Comparison of ENCODE assay signal across 9 cellular contexts in genomic region chrX:53072418-53073114, GRCh38. TPM values are rescaled to one million over a fixed set of nuclear protein-coding genes. Genes with fewer than 3 reads are reported as not detected.
DNase-seq lines count a peak whose midpoint lies in the region; ATAC-seq, FAIRE-seq and TF ChIP-seq lines count a peak whose summit lies in the region.
"Had no signal": no experiment of that assay in that cellular context is flagged by ENCODE, and none has a peak within 500 bp of the region (broad histone marks: within the 10 kb centered on the region; RNA-seq: fewer than 3 reads in every experiment).

No MANE protein-coding gene starts in this region.

- TF ChIP-seq POLR2A in GM12878 (IDR thresholded peaks at IDR 0.05; ENCODE audit: low read depth, low read length), result no peak

- no peak overlapping the region for H2BK15ac ChIP-seq in neuronal stem cell (ENCODE audit: low read length)

- no peak overlapping the region for H3K23ac ChIP-seq in neuronal stem cell (ENCODE audit: low read depth, low read length, poor library complexity)

- peaks cover 2% of the 10 kb centered on the region for H3K79me1 ChIP-seq in neuronal stem cell (ENCODE audit: low read depth, low read length)

- TF ChIP-seq EP300 in GM12878 (IDR thresholded peaks at IDR 0.05; ENCODE audit: borderline replicate concordance in 1 of 2, control insufficient read depth in 1 of 2, low read depth in 2 of 2, low read length in 2 of 2), result no peak

- no TSS peak for BruUV-seq in GM12878 (replicated peaks; lab: Mats Ljungman, UMichigan)

- no peak overlapping the region for H2BK12ac ChIP-seq in neuronal stem cell (ENCODE audit: low read length)

- FAIRE-seq in GM12878 (lab: Jason Lieb, UNC), result no peak

- TF ChIP-seq RAD21 in GM12878 (IDR thresholded peaks at IDR 0.05; ENCODE audit: insufficient read depth, low read depth, low read length), result no peak

- ATAC-seq in GM12878, result peak; percentile 51
- no peak for ATAC-seq in HG03342 (IDR thresholded peaks at IDR 0.05; ENCODE audit: unreplicated experiment)

- no peak overlapping the region for H3K18ac ChIP-seq in neuronal stem cell (ENCODE audit: low read length)

- CTCF ChIA-PET in GM12878 (lab: Yijun Ruan, JAX), result interaction anchor here (0.6 to 4.3 kb wide), 8 partner anchors 10 to 151 kb away, joined by 3 to 33 read pairs (median 4); partner anchors contain the start of genes KANTR and TSPYL2

- no peaks in the 10 kb centered on the region for H3K9me2 ChIP-seq in DOHH2 (replicated peaks; ENCODE audit: control insufficient read depth, low read length)

- no peak overlapping the region for H3K14ac ChIP-seq in neuronal stem cell (ENCODE audit: low read length)

- H3K27ac ChIP-seq in DOHH2 (ENCODE audit: low read depth, low read length) (peak overlapping the region; percentile 95), GM12878 (ENCODE audit: control insufficient read depth, insufficient read depth) (peak overlapping the region; percentile 69), neuronal stem cell (replicated peaks; ENCODE audit: low read length) (peak overlapping the region; percentile 17)
- H3K27ac ChIP-seq: epithelial cell of prostate had no signal

- no peak overlapping the region for H3K4ac ChIP-seq in neuronal stem cell (ENCODE audit: low read length)

- H4K91ac ChIP-seq in neuronal stem cell (ENCODE audit: low read depth, low read length, poor library complexity), result no peak overlapping the region

- no peak overlapping the region for H2BK5ac ChIP-seq in neuronal stem cell (ENCODE audit: low read length)

- H3K4me3 ChIP-seq in DOHH2 (ENCODE audit: low read length) (peak overlapping the region; percentile 75), GM12878 (peak overlapping the region; percentile 59; the same call in 1 of the 2 replicates), neuronal stem cell (ENCODE audit: low read length in 2 of 2) (no peak overlapping the region)
- H3K4me3 ChIP-seq in Jurkat, Clone E6-1 (ENCODE audit: low read length), result peak overlapping the region; percentile 61

- H2AFZ ChIP-seq in GM12878 (ENCODE audit: control insufficient read depth, low read depth, low read length) (peak overlapping the region; percentile 47), neuronal stem cell (ENCODE audit: low read length) (no peak overlapping the region)

- H3K4me2 ChIP-seq in DOHH2 (ENCODE audit: low read length) (peak overlapping the region; percentile 75), GM12878 (ENCODE audit: control insufficient read depth, insufficient read depth) (peak overlapping the region; percentile 64), neuronal stem cell (ENCODE audit: insufficient read depth, low read length, poor library complexity, severe bottlenecking) (no peak overlapping the region)

- H3K27me3 ChIP-seq in DOHH2 (ENCODE audit: control insufficient read depth, low read length) (no peaks in the 10 kb centered on the region), GM12878 (replicated peaks in 1 of 2; ENCODE audit: control insufficient read depth in 2 of 2, insufficient read depth in 2 of 2, low read length in 1 of 2) (no peaks in the 10 kb centered on the region), neuronal stem cell (ENCODE audit: control insufficient read depth in 3 of 3, insufficient read depth in 3 of 3, low read depth in 1 of 3, low read length in 3 of 3) (no peaks in the 10 kb centered on the region)

- H3K79me2 ChIP-seq in DOHH2 (ENCODE audit: control insufficient read depth, low read length), result no peaks in the 10 kb centered on the region
- H3K79me2 ChIP-seq in GM12878 (ENCODE audit: control insufficient read depth, insufficient read depth, low read length), result no peaks in the 10 kb centered on the region

- no peak overlapping the region for H2AK5ac ChIP-seq in neuronal stem cell (ENCODE audit: low read depth, low read length)

- SMC1A ChIA-PET in GM12878 (lab: Charles Lee; ENCODE audit: uncharacterized antibody, unreplicated experiment), result interaction anchor here (0.6 to 1.7 kb wide), 6 partner anchors 9 to 61 kb away, joined by 3 to 9 read pairs (median 4); partner anchors contain the start of gene TSPYL2

- no peaks in the 10 kb centered on the region for H3K9me3 ChIP-seq in DOHH2 (ENCODE audit: control insufficient read depth, insufficient read depth, low read length)
- H3K9me3 ChIP-seq in GM12878 (replicated peaks; ENCODE audit: control insufficient read depth, insufficient read depth, low read length), result no peaks in the 10 kb centered on the region
- no peaks in the 10 kb centered on the region for H3K9me3 ChIP-seq in neuronal stem cell (replicated peaks in 1 of 2; ENCODE audit: control insufficient read depth in 2 of 2, insufficient read depth in 1 of 2, low read depth in 1 of 2, low read length in 2 of 2)

- H3K9ac ChIP-seq in GM12878 (ENCODE audit: control insufficient read depth, insufficient read depth, low read length) (peak overlapping the region; percentile 53), neuronal stem cell (ENCODE audit: low read depth, low read length, poor library complexity) (no peak overlapping the region)

- H4K8ac ChIP-seq in neuronal stem cell (ENCODE audit: low read depth, low read length), result no peak overlapping the region

- TF ChIP-seq CTCF in DOHH2 (IDR thresholded peaks at IDR 0.05; ENCODE audit: low read depth, low read length, poor library complexity, severe bottlenecking), result no peak
- no peak for TF ChIP-seq CTCF in GM12878 (IDR thresholded peaks at IDR 0.05 in 2 of 3, conservative IDR thresholded peaks at IDR 0.05 in 1 of 3; ENCODE audit: control insufficient read depth in 2 of 3, extremely low read depth in 1 of 3, insufficient read depth in 1 of 3, low read depth in 3 of 3, low read length in 3 of 3)

- RAD21 ChIA-PET in GM12878 (lab: Charles Lee; ENCODE audit: unreplicated experiment), result interaction anchor here (0.7 to 1.9 kb wide), 4 partner anchors 17 to 656 kb away, joined by 3 to 6 read pairs (median 4); no protein-coding TSS in a partner anchor

- intact Hi-C loops in GM12878 (cut with micrococcal nuclease; ENCODE audit: unreplicated experiment), result no loop called here

- no peaks in the 10 kb centered on the region for H4K20me1 ChIP-seq in DOHH2 (ENCODE audit: control insufficient read depth, insufficient read depth, low read depth, low read length)
- H4K20me1 ChIP-seq in GM12878 (ENCODE audit: control insufficient read depth, insufficient read depth), result no peaks in the 10 kb centered on the region

- in situ Hi-C loops in GM12878 (cut with MboI), result no loop called here

- DNase-seq in Jurkat, Clone E6-1 (ENCODE audit: low read depth, low spot score), result no peak
- DNase-seq in GM12878 (ENCODE audit: low read depth, low spot score) (no peak), neuronal stem cell (ENCODE audit: low spot score) (no peak), retina (no peak), AG08395 (ENCODE audit: low spot score) (no peak), NCI-H526 treated with DMSO at 0.1 percent for 48 hours (lab: John Stamatoyannopoulos, UW) (no peak)

- H3F3A ChIP-seq in DOHH2 (ENCODE audit: control insufficient read depth, insufficient read depth), result peaks cover 16% of the 10 kb centered on the region

- H3K4me1 ChIP-seq in DOHH2 (ENCODE audit: control insufficient read depth, low read length), result peaks cover 25% of the 10 kb centered on the region
- no peaks in the 10 kb centered on the region for H3K4me1 ChIP-seq in GM12878 (ENCODE audit: control insufficient read depth, insufficient read depth, low read length)
- peaks cover 0 to 6% of the 10 kb centered on the region in 2 donors for H3K4me1 ChIP-seq in neuronal stem cell (ENCODE audit: control insufficient read depth in 2 of 2, insufficient read depth in 1 of 2, low read depth in 1 of 2, low read length in 2 of 2)

- POLR2A ChIA-PET in GM12878 (lab: Charles Lee), result interaction anchor here (0.7 to 1.5 kb wide), 3 partner anchors 10 to 153 kb away, joined by 3 to 9 read pairs (median 4); partner anchors contain the start of genes KDM5C and TSPYL2

- H3K36me3 ChIP-seq in DOHH2 (ENCODE audit: control insufficient read depth, low read length), result no peaks in the 10 kb centered on the region
- no peaks in the 10 kb centered on the region for H3K36me3 ChIP-seq in GM12878 (ENCODE audit: control insufficient read depth in 2 of 2, insufficient read depth in 2 of 2, low read length in 1 of 2)
- peaks cover 0 to 7% of the 10 kb centered on the region in 2 donors for H3K36me3 ChIP-seq in neuronal stem cell (replicated peaks in 1 of 2; ENCODE audit: control insufficient read depth in 2 of 2, insufficient read depth in 2 of 2, low read length in 2 of 2)

- H2BK120ac ChIP-seq in neuronal stem cell (ENCODE audit: low read depth, low read length), result no peak overlapping the region

- 15% methylated on average over 9 of the region's 9 CpGs for WGBS in GM12878 (ENCODE audit: insufficient coverage, insufficient replicate concordance, low lambda C conversion rate, missing lambda C conversion rate)
- WGBS in neuronal stem cell (ENCODE audit: extremely low coverage in 2 of 2, insufficient read length in 2 of 2, insufficient replicate concordance in 1 of 2), 2 donors, result no CpG with 5 or more reads among the region's 9 CpGs

RNA-seq across cellular contexts. Expression of gene TSPYL2, which starts 9.6 kb away (rescaled TPM):
- 34.7 TPM for polyA plus RNA-seq in Jurkat, Clone E6-1 (2012; ENCODE audit: insufficient read depth, insufficient read length)
- total RNA-seq in GM12878 (2013; cell fraction: nucleolus; rRNA removed), result 13.7 and 15.4 TPM in 2 replicates
- 12.8 and 13.4 TPM in 2 replicates for total RNA-seq in GM12878 (2014; rRNA removed)
- 12.3 and 12.9 TPM in 2 replicates for total RNA-seq in GM12878 (2014; rRNA removed; fragmentation: Illumina TruSeq; extraction: Trizol)
- total RNA-seq in GM12878 (2021), result 16.0 and 16.1 TPM in 2 replicates
- 27.1 TPM for polyA plus RNA-seq in GM12878 (2011; ENCODE audit: low read depth)
- polyA plus RNA-seq in GM12878 (2011; rRNA removed), result 19.9 and 20.1 TPM in 2 replicates
- polyA plus RNA-seq in GM12878 (2011; cell fraction: cytosol; rRNA removed), result 10.1 and 11.6 TPM in 2 replicates
- polyA plus RNA-seq in GM12878 (2011; cell fraction: nucleus; rRNA removed), result 53.1 and 62.8 TPM in 2 replicates
- 28.0 and 49.3 TPM in 2 replicates for polyA plus RNA-seq in GM12878 (2012)
- polyA plus RNA-seq in GM12878 (2014; fragmentation: Illumina TruSeq; extraction: Trizol), result 24.6 and 29.5 TPM in 2 replicates
- 1 to 10 TPM in 1 of 2 experiments, under 1 TPM in 1; 0.53 to 1.8 TPM for polyA plus RNA-seq in GM12878 (2014; fragmentation: Nextera tagmentation; extraction: Ambion mirVana)
- polyA plus RNA-seq in GM12878 (2014; rRNA removed), result 19.7 and 20.0 TPM in 2 replicates
- 10 to 100 TPM; 13.3 to 15.6 TPM for polyA plus RNA-seq in GM12878 (2016; fragmentation: Nextera tagmentation; extraction: Ambion mirVana)
- 4.1 and 11.3 TPM in 2 replicates for polyA minus RNA-seq in GM12878 (2011; rRNA and poly(A)+ RNA removed)
- 4.5 and 4.9 TPM in 2 replicates for polyA minus RNA-seq in GM12878 (2011; cell fraction: cytosol; rRNA and poly(A)+ RNA removed)
- 5.0 and 6.8 TPM in 2 replicates for polyA minus RNA-seq in GM12878 (2011; cell fraction: nucleus; rRNA and poly(A)+ RNA removed)
- polyA plus RNA-seq in neuronal stem cell (2013, experiment 1 of 2), result 22.9 TPM
- polyA plus RNA-seq in neuronal stem cell (2013, experiment 2 of 2), result 22.2 TPM

RNA-seq across cellular contexts. Expression of gene KANTR, which starts 21.4 kb away (rescaled TPM):
- 5.2 TPM for polyA plus RNA-seq in Jurkat, Clone E6-1 (2012; ENCODE audit: insufficient read depth, insufficient read length)
- 121 TPM in 2 replicates for total RNA-seq in GM12878 (2013; cell fraction: nucleolus; rRNA removed)
- total RNA-seq in GM12878 (2014; rRNA removed) (7.0 and 8.6 TPM in 2 replicates), GM12878 (2014; rRNA removed; fragmentation: Illumina TruSeq; extraction: Trizol) (8.5 and 9.8 TPM in 2 replicates), GM12878 (2021) (5.3 and 6.0 TPM in 2 replicates)
- 3.8 TPM for polyA plus RNA-seq in GM12878 (2011; ENCODE audit: low read depth)
- polyA plus RNA-seq in GM12878 (2011; rRNA removed) (14.8 and 21.1 TPM in 2 replicates), GM12878 (2014; fragmentation: Illumina TruSeq; extraction: Trizol) (6.0 and 7.5 TPM in 2 replicates), GM12878 (2014; fragmentation: Nextera tagmentation; extraction: Ambion mirVana) (1 to 10 TPM in 1 of 2 experiments, under 1 TPM in 1; 1.00 to 1.1 TPM), GM12878 (2014; rRNA removed) (5.1 and 5.4 TPM in 2 replicates), GM12878 (2016; fragmentation: Nextera tagmentation; extraction: Ambion mirVana) (1 to 10 TPM; 4.5 to 4.6 TPM)
- polyA plus RNA-seq in GM12878 (2011; cell fraction: cytosol; rRNA removed), result 4.2 and 4.8 TPM in 2 replicates
- 34.2 and 35.6 TPM in 2 replicates for polyA plus RNA-seq in GM12878 (2011; cell fraction: nucleus; rRNA removed)
- 5.6 and 6.2 TPM in 2 replicates for polyA plus RNA-seq in GM12878 (2012)
- 79.8 and 87.1 TPM in 2 replicates for polyA minus RNA-seq in GM12878 (2011; rRNA and poly(A)+ RNA removed)
- polyA minus RNA-seq in GM12878 (2011; cell fraction: cytosol; rRNA and poly(A)+ RNA removed), result 7.4 and 8.2 TPM in 2 replicates
- 39.4 and 68.1 TPM in 2 replicates for polyA minus RNA-seq in GM12878 (2011; cell fraction: nucleus; rRNA and poly(A)+ RNA removed)
- 6.1 TPM for polyA plus RNA-seq in neuronal stem cell (2013, experiment 1 of 2)
- 6.7 TPM for polyA plus RNA-seq in neuronal stem cell (2013, experiment 2 of 2)

RNA-seq across cellular contexts. Expression of gene GPR173, which starts 24.0 kb away (rescaled TPM):
- polyA plus RNA-seq in Jurkat, Clone E6-1 (2012; ENCODE audit: insufficient read depth, insufficient read length), result not detected
- total RNA-seq in GM12878 (2013; cell fraction: nucleolus; rRNA removed), result 0.13 TPM in 1 of 2 replicates, not detected in the other
- total RNA-seq in GM12878 (2014; rRNA removed) (0.06 and 0.27 TPM in 2 replicates), GM12878 (2014; rRNA removed; fragmentation: Illumina TruSeq; extraction: Trizol) (0.04 and 0.05 TPM in 2 replicates), GM12878 (2021) (0.10 and 0.11 TPM in 2 replicates)
- polyA plus RNA-seq in GM12878 (2011; ENCODE audit: low read depth), result 0.08 TPM
- polyA plus RNA-seq in GM12878 (2011; rRNA removed) (0.10 and 0.14 TPM in 2 replicates), GM12878 (2014; fragmentation: Illumina TruSeq; extraction: Trizol) (0.13 TPM in 2 replicates), GM12878 (2014; fragmentation: Nextera tagmentation; extraction: Ambion mirVana) (not detected), GM12878 (2014; rRNA removed) (0.05 and 0.24 TPM in 2 replicates), GM12878 (2016; fragmentation: Nextera tagmentation; extraction: Ambion mirVana) (not detected)
- polyA plus RNA-seq in GM12878 (2011; cell fraction: cytosol; rRNA removed), result 0.13 and 0.25 TPM in 2 replicates
- polyA plus RNA-seq in GM12878 (2011; cell fraction: nucleus; rRNA removed), result 0.45 and 0.66 TPM in 2 replicates
- 0.11 and 0.15 TPM in 2 replicates for polyA plus RNA-seq in GM12878 (2012)
- 0.07 and 0.21 TPM in 2 replicates for polyA minus RNA-seq in GM12878 (2011; rRNA and poly(A)+ RNA removed)
- polyA minus RNA-seq in GM12878 (2011; cell fraction: cytosol; rRNA and poly(A)+ RNA removed), result not detected in 2 replicates
- under 0.01 and 0.29 TPM in 2 replicates for polyA minus RNA-seq in GM12878 (2011; cell fraction: nucleus; rRNA and poly(A)+ RNA removed)
- polyA plus RNA-seq in neuronal stem cell (2013, experiment 1 of 2), result 14.0 TPM
- 14.6 TPM for polyA plus RNA-seq in neuronal stem cell (2013, experiment 2 of 2)

Comparison
In these comparisons a context has a peak if more than half of its experiments do, and no peak if none do; other contexts are left out.
1. H3K27ac ChIP-seq: peak in every context shown above with its lines; median percentile 95 in DOHH2; 69 in GM12878; 17 in neuronal stem cell.
2. H3K4me3 ChIP-seq: peak in DOHH2 (single experiment), Jurkat, Clone E6-1 (single experiment) and GM12878 (single experiment); none in neuronal stem cell (0 of 2).